In genomic region chr17:42459256-42459982, GRCh38 we compare ENCODE assay signal across 8 cellular contexts. TPM values are rescaled to one million over a fixed set of nuclear protein-coding genes. Genes with fewer than 3 reads are reported as not detected.
DNase-seq lines count a peak whose midpoint lies in the region; ATAC-seq and TF ChIP-seq lines count a peak whose summit lies in the region.

No MANE protein-coding gene starts in this region.

- BruUV-seq in PC-3 (replicated peaks; lab: Mats Ljungman, UMichigan), result no TSS peak

- peak; percentile 63 for TF ChIP-seq CTCF in OCI-LY1 (IDR thresholded peaks at IDR 0.05; ENCODE audit: low read length)
- TF ChIP-seq CTCF in hepatocyte (IDR thresholded peaks at IDR 0.05; ENCODE audit: poor library complexity), result peak; percentile 52
- TF ChIP-seq CTCF in PC-3 (conservative IDR thresholded peaks at IDR 0.05; ENCODE audit: low read depth, low read length), result no peak

- H4K20me1 ChIP-seq in OCI-LY1 (ENCODE audit: insufficient read depth, low read length), result no peaks in the 10 kb centered on the region
- peaks cover 8% of the 10 kb centered on the region for H4K20me1 ChIP-seq in hepatocyte (ENCODE audit: insufficient read depth, poor library complexity, severe bottlenecking)
- no peaks in the 10 kb centered on the region for H4K20me1 ChIP-seq in PC-3 (ENCODE audit: low read length)

- H3K4me2 ChIP-seq in OCI-LY1 (ENCODE audit: low read length) (peak overlapping the region; percentile 96), hepatocyte (peak overlapping the region; percentile 92), PC-3 (ENCODE audit: low read length) (no peak overlapping the region)

- CTCF ChIA-PET in PC-3 (lab: Charles Lee), result no interaction called here

- no peaks in the 10 kb centered on the region for H3K9me2 ChIP-seq in OCI-LY1 (ENCODE audit: low read depth, low read length)
- no peaks in the 10 kb centered on the region for H3K9me2 ChIP-seq in hepatocyte (replicated peaks; ENCODE audit: insufficient read depth)
- no peaks in the 10 kb centered on the region for H3K9me2 ChIP-seq in PC-3 (replicated peaks; ENCODE audit: low read length)

- DNase-seq in Ammon's horn (ENCODE audit: low spot score), result peak; percentile 79
- DNase-seq in H4 (ENCODE audit: low spot score), result peak; percentile 30
- peak; percentile 45 for DNase-seq in astrocyte of the hippocampus (ENCODE audit: low read depth, low spot score)
- peak; percentile 81 for DNase-seq in hepatocyte (ENCODE audit: low spot score)
- peak; percentile 47 to 94 (median 70) for DNase-seq in posterior cingulate gyrus
- DNase-seq in PC-3, result no peak

- peaks cover 8% of the 10 kb centered on the region; the same call in 1 of the 2 replicates for H3F3A ChIP-seq in OCI-LY1 (ENCODE audit: insufficient read depth, low read length)
- no peaks in the 10 kb centered on the region for H3F3A ChIP-seq in PC-3 (ENCODE audit: low read length, unreplicated experiment)

- no peaks in the 10 kb centered on the region for H3K79me2 ChIP-seq in OCI-LY1 (ENCODE audit: insufficient read depth, low read length)
- peaks cover 37% of the 10 kb centered on the region for H3K79me2 ChIP-seq in hepatocyte
- H3K79me2 ChIP-seq in PC-3 (ENCODE audit: low read length), result no peaks in the 10 kb centered on the region

- H3K27ac ChIP-seq in OCI-LY1 (ENCODE audit: low read depth, low read length, poor library complexity, severe bottlenecking) (peak overlapping the region; percentile 72), hepatocyte (peak overlapping the region; percentile 97), PC-3 (ENCODE audit: low read length) (no peak overlapping the region)

- H3K4me3 ChIP-seq in OCI-LY1 (ENCODE audit: low read depth, low read length, poor library complexity, severe bottlenecking) (peak overlapping the region; percentile 78), hepatocyte (peak overlapping the region; percentile 80), PC-3 (ENCODE audit: low read length) (no peak overlapping the region)

- H3K36me3 ChIP-seq in OCI-LY1 (ENCODE audit: insufficient read depth, low read length), result no peaks in the 10 kb centered on the region
- no peaks in the 10 kb centered on the region for H3K36me3 ChIP-seq in hepatocyte (replicated peaks; ENCODE audit: insufficient read depth, low read depth)
- no peaks in the 10 kb centered on the region for H3K36me3 ChIP-seq in PC-3 (ENCODE audit: low read depth, low read length)

- peaks cover 40% of the 10 kb centered on the region for H3K4me1 ChIP-seq in OCI-LY1 (ENCODE audit: insufficient read depth, low read length, severe bottlenecking)
- H3K4me1 ChIP-seq in hepatocyte (ENCODE audit: insufficient read depth), result peaks cover 13% of the 10 kb centered on the region
- no peaks in the 10 kb centered on the region for H3K4me1 ChIP-seq in PC-3 (ENCODE audit: insufficient read depth, low read length)

- intact Hi-C loops in posterior cingulate gyrus (cut with DNase I), result no loop called here
- intact Hi-C loops in PC-3 (cut with micrococcal nuclease), result no loop called here

- ATAC-seq in PC-3 (no peak), GM21576 (IDR thresholded peaks at IDR 0.05; ENCODE audit: unreplicated experiment) (no peak)

- H2AFZ ChIP-seq in OCI-LY1 (ENCODE audit: low read length) (no peak overlapping the region), hepatocyte (peak overlapping the region; percentile 57), PC-3 (ENCODE audit: low read length) (no peak overlapping the region)

- POLR2A ChIA-PET in PC-3 (lab: Charles Lee; ENCODE audit: unreplicated experiment), result no interaction called here

- H3K27me3 ChIP-seq in OCI-LY1 (ENCODE audit: insufficient read depth, low read length), result 0 out of 2 replicates have a peak, but pooled peaks cover 5% of the 10 kb centered on the region
- no peaks in the 10 kb centered on the region for H3K27me3 ChIP-seq in hepatocyte
- no peaks in the 10 kb centered on the region for H3K27me3 ChIP-seq in PC-3 (ENCODE audit: low read length)

- 15% methylated on average over 13 of the region's 13 CpGs for WGBS in hepatocyte (ENCODE audit: low lambda C conversion rate, missing lambda C conversion rate)

- H3K9me3 ChIP-seq in OCI-LY1 (ENCODE audit: low read length), result no peaks in the 10 kb centered on the region
- H3K9me3 ChIP-seq in hepatocyte (ENCODE audit: low read depth), result no peaks in the 10 kb centered on the region
- H3K9me3 ChIP-seq in PC-3 (ENCODE audit: low read length), result no peaks in the 10 kb centered on the region

- H3K9ac ChIP-seq in OCI-LY1 (ENCODE audit: low read length) (peak overlapping the region; percentile 77), PC-3 (ENCODE audit: low read length) (no peak overlapping the region)

RNA-seq across cellular contexts. Expression of gene ATP6V0A1, which starts 0.7 kb away (rescaled TPM):
- 20.7 and 21.5 TPM in 2 replicates for total RNA-seq in H4 (2014; rRNA removed; shearing (Covaris generic))
- total RNA-seq in hepatocyte (58.3 and 71.4 TPM in 2 replicates), PC-3 (2014; rRNA removed) (0.07 and 0.35 TPM in 2 replicates)
- 63.4 and 65.2 TPM in 2 replicates for polyA plus RNA-seq in hepatocyte

RNA-seq across cellular contexts. Expression of gene CAVIN1, which starts 36.4 kb away (rescaled TPM):
- 53.8 and 69.6 TPM in 2 replicates for total RNA-seq in H4 (2014; rRNA removed; shearing (Covaris generic))
- 69.9 and 85.8 TPM in 2 replicates for total RNA-seq in hepatocyte
- 96.5 and 111 TPM in 2 replicates for polyA plus RNA-seq in hepatocyte
- total RNA-seq in PC-3 (2014; rRNA removed), result 0.17 TPM in 1 of 2 replicates, not detected in the other

Comparison
In these comparisons a context has a peak if more than half of its experiments do, and no peak if none do; other contexts are left out.
1. RNA of gene ATP6V0A1, which starts 0.7 kb away (total RNA-seq): 58.3 to 71.4 TPM in hepatocyte and 20.7 to 21.5 TPM in H4; 0.07 to 0.35 TPM in PC-3; every median in the first group is over 10 times any median in the second.
2. RNA of gene CAVIN1, which starts 36.4 kb away (total RNA-seq): 69.9 to 85.8 TPM in hepatocyte and 53.8 to 69.6 TPM in H4; 0.17 TPM in PC-3; every median in the first group is over 10 times any median in the second.